In the genomic region with DNA sequence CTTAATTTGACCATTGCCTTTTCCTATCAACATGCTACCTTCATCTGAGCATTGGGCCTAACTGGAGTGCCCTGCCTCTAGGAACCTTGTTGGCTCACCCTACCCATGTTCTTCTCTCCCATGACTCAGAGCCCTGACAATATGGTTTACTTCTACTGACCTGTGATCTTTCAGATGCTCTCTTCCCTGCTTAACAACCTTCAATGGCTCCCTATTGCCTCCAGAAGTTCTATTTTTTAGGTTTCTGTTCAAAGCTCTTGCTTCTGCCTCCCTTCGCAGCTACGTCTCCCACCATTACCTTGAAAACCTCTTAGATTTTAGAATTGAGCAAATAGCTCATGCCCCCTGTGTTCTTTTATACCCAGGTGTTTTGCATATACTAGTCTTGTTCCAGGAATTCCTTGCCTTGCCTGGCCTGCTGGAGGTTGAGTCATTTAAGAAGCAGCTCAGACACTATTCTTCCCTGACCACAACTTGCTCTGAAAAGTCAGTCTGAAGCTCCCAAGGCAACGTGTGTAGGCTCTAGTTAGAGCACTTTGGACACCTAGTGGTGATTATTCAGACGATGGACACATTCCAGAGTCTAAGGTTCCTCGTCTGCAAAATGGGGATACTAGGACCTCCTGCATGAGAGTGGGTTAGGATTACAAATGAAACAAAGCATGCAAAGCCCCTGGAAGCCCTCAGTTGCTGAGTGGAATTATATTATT, we compare ENCODE assay signal across 8 cellular contexts.
DNase-seq lines count a peak whose midpoint lies in the region; ATAC-seq and TF ChIP-seq lines count a peak whose summit lies in the region.

No MANE protein-coding gene starts in this region.

- 46 to 47% methylated on average over 5 of the region's 5 CpGs for WGBS in tibial nerve, 2 donors

- H3K4me3 ChIP-seq in AG04449 (ENCODE audit: low read depth, low read length) (no peak overlapping the region), ascending aorta (no peak overlapping the region), left lung (no peak overlapping the region), tibial nerve (no peak overlapping the region)

- TF ChIP-seq CTCF in AG04449 (IDR thresholded peaks at IDR 0.05; ENCODE audit: insufficient read depth, low read length, missing control alignments) (peak; percentile 35), HFFc6 (IDR thresholded peaks at IDR 0.05) (peak; percentile 68), ascending aorta (IDR thresholded peaks at IDR 0.05) (peak in 1 of 3 experiments; percentile 7), left lung (IDR thresholded peaks at IDR 0.05) (no peak), tibial nerve (IDR thresholded peaks at IDR 0.05) (no peak)

- H3K27ac ChIP-seq in ascending aorta (peak overlapping the region; percentile 55 to 82), left lung (no peak overlapping the region), tibial nerve (peak overlapping the region in 1 of 4 donors; percentile 44)

- ATAC-seq in left lung (peak; percentile 45), HG02588 (IDR thresholded peaks at IDR 0.05; ENCODE audit: unreplicated experiment) (no peak), GM21390 (IDR thresholded peaks at IDR 0.05; ENCODE audit: unreplicated experiment) (no peak)

- CTCF ChIA-PET in AG04449 (lab: Yijun Ruan, JAX), result interaction anchor here (0.6 to 7.3 kb wide), 15 partner anchors 8 to 261 kb away, joined by 3 to 81 read pairs (median 4); no protein-coding TSS in a partner anchor

- no peak overlapping the region for H3K4me3 Mint-ChIP-seq in HFFc6

- H3K4me1 Mint-ChIP-seq in HFFc6 (ENCODE audit: low read depth), result peaks cover 17% of the 10 kb centered on the region

- H3K4me1 ChIP-seq in ascending aorta (peaks cover 0 to 10% of the 10 kb centered on the region in 2 donors), left lung (no peaks in the 10 kb centered on the region), tibial nerve (no peaks in the 10 kb centered on the region)

- no peak overlapping the region for H3K27ac Mint-ChIP-seq in HFFc6

- peaks cover 4% of the 10 kb centered on the region; the same call in 1 of the 2 replicates for H3K36me3 Mint-ChIP-seq in HFFc6 (ENCODE audit: low read depth)

- intact Hi-C loops in ascending aorta (cut with DNase I) (loop anchor here (2.0 kb wide), 1 partner anchor 35 kb away; no protein-coding TSS in a partner anchor), left lung (cut with DNase I) (no loop called here)

- no peaks in the 10 kb centered on the region for H3K27me3 ChIP-seq in ascending aorta
- peaks cover 0 to 42% of the 10 kb centered on the region in 2 donors for H3K27me3 ChIP-seq in left lung
- no peaks in the 10 kb centered on the region for H3K27me3 ChIP-seq in tibial nerve

- no peak for TF ChIP-seq POLR2A in tibial nerve (IDR thresholded peaks at IDR 0.05)

- no peaks in the 10 kb centered on the region for H3K36me3 ChIP-seq in ascending aorta
- no peaks in the 10 kb centered on the region for H3K36me3 ChIP-seq in left lung
- no peaks in the 10 kb centered on the region for H3K36me3 ChIP-seq in tibial nerve

- H3K9me3 Mint-ChIP-seq in HFFc6, result peaks cover 4% of the 10 kb centered on the region

- H3K27me3 Mint-ChIP-seq in HFFc6 (ENCODE audit: insufficient read depth), result peaks cover 26% of the 10 kb centered on the region

- H3K9me3 ChIP-seq in ascending aorta (no peaks in the 10 kb centered on the region), left lung (no peaks in the 10 kb centered on the region), tibial nerve (no peaks in the 10 kb centered on the region)

- POLR2A ChIA-PET in AG04449 (lab: Yijun Ruan, JAX), result interaction anchor here (0.7 to 1.6 kb wide), 4 partner anchors 11 to 36 kb away, joined by 3 to 6 read pairs (median 3); no protein-coding TSS in a partner anchor

- no peak for TF ChIP-seq EP300 in tibial nerve (IDR thresholded peaks at IDR 0.05)

- DNase-seq in AG04449 (ENCODE audit: low read depth, low spot score), result peak; percentile 82
- peak; percentile 84 for DNase-seq in HFFc6
- DNase-seq in ascending aorta (ENCODE audit: low spot score in 2 of 2), result no peak
- no peak for DNase-seq in left lung
- no peak for DNase-seq in tibial nerve (ENCODE audit: low spot score in 2 of 2)
- no peak for DNase-seq in activated naive CD4-positive, alpha-beta T cell treated with Interleukin-2 at 50 U/mL for 16 hours

Comparison
In these comparisons a context has a peak if more than half of its experiments do, and no peak if none do; other contexts are left out.
1. DNase-seq: peak in AG04449 (single experiment) and HFFc6 (single experiment); none in ascending aorta (0 of 2), left lung (0 of 2), tibial nerve (0 of 2) and activated naive CD4-positive, alpha-beta T cell treated with Interleukin-2 at 50 U/mL for 16 hours (single experiment).
2. CTCF ChIP-seq: peak in AG04449 (single experiment) and HFFc6 (single experiment); none in left lung (0 of 2) and tibial nerve (0 of 5).
3. H3K27ac ChIP-seq: peak in ascending aorta (2 of 2); none in left lung (0 of 2).